10 cellular contexts compared by ENCODE assay signal in the genomic region with DNA sequence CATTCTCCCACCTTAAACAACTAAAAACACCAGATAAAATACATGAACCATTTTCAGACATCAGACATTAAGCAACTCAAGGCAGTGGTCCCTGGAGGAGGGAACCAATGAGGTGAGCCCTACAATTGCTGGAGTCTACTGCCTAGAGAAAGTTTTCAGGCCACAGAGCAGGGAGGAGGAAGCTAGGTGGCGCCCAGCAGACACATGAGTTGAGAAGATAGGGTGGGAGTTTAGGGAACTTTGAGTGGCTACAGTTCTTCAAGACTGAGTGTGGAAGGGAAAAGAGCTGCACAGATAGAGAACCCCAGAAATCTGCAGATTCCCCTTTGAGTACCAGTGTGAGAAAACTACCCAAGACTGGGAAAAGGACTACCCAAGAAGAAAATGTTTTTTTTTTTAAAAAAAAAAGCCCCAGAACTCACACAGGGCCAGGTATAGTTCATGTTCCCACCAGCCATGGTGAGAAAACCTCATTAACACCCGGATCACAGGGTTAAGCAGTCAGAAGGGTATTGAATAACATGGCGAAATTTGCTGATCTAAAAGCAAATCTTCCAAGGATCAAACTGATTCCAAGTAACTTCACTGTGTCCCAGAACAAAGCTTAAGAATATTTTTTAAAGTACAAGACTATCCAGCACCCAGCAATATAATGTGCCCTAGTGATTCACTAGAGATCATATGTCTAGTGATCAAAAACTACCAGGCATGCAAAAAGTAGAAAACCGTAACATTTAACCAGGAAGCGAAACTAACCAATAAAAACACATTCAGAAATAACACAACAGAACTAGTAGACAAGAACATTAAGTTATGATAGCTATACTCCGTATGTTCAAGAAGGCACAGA. TPM values are rescaled to one million over a fixed set of nuclear protein-coding genes. Genes with fewer than 3 reads are reported as not detected.
DNase-seq lines count a peak whose midpoint lies in the region; ATAC-seq and TF ChIP-seq lines count a peak whose summit lies in the region.
"Had no signal": no experiment of that assay in that cellular context is flagged by ENCODE, and none has a peak within 500 bp of the region (broad histone marks: within the 10 kb centered on the region; RNA-seq: fewer than 3 reads in every experiment).

No MANE protein-coding gene starts in this region.

- H3K4ac ChIP-seq in trophoblast cell (ENCODE audit: low read depth, low read length), result no peak overlapping the region

- H2BK12ac ChIP-seq in trophoblast cell (ENCODE audit: low read length), result no peak overlapping the region

- H3K79me2 ChIP-seq in trophoblast cell (ENCODE audit: control insufficient read depth, insufficient read depth, low read length, poor library complexity), result no peaks in the 10 kb centered on the region

- peak overlapping the region; percentile 2 for H3K4me3 Mint-ChIP-seq in stimulated activated naive CD8-positive, alpha-beta T cell treated with anti-CD3 and anti-CD28 coated beads, Interleukin-15, Interleukin-2, amounts not matched to agents 100 ng/mL and 50 ng/mL, for 24 hours
- peak overlapping the region; percentile 55 for H3K4me3 Mint-ChIP-seq in activated B cell treated with CpG ODN at 0.5 μM for 24 hours

- H3K27me3 ChIP-seq in upper lobe of right lung, result no peaks in the 10 kb centered on the region
- H3K27me3 ChIP-seq in trophoblast cell (ENCODE audit: insufficient read depth, low read length), result no peaks in the 10 kb centered on the region

- no peak overlapping the region for H2BK120ac ChIP-seq in trophoblast cell (ENCODE audit: insufficient read depth, low read length, poor library complexity)

- POLR2A ChIA-PET in activated B cell treated with CpG ODN at 0.5 μM for 24 hours (lab: Charles Lee), result interaction anchor here (1.3 kb wide), 2 partner anchors 12 to 56 kb away, joined by 3 to 8 read pairs; partner anchors contain the start of genes ALDH9A1 and MGST3

- no peaks in the 10 kb centered on the region for H3K9me3 ChIP-seq in upper lobe of right lung
- peaks cover 7% of the 10 kb centered on the region for H3K9me3 ChIP-seq in trophoblast cell (ENCODE audit: insufficient read depth, low read depth, low read length)

- no peak overlapping the region for H4K91ac ChIP-seq in trophoblast cell (ENCODE audit: low read depth, low read length)

- H3K36me3 Mint-ChIP-seq in stimulated activated naive CD8-positive, alpha-beta T cell treated with anti-CD3 and anti-CD28 coated beads, Interleukin-15, Interleukin-2, amounts not matched to agents 100 ng/mL and 50 ng/mL, for 24 hours (ENCODE audit: low read depth), result peaks cover 64% of the 10 kb centered on the region
- H3K36me3 Mint-ChIP-seq in activated B cell treated with CpG ODN at 0.5 μM for 24 hours (ENCODE audit: low read depth), result peaks cover 66% of the 10 kb centered on the region

- no peak overlapping the region for H3K4me2 ChIP-seq in trophoblast cell (ENCODE audit: low read length)

- H2AK5ac ChIP-seq in trophoblast cell (ENCODE audit: low read length), result no peak overlapping the region

- CTCF ChIA-PET in activated B cell treated with CpG ODN at 0.5 μM for 24 hours (lab: Charles Lee), result interaction anchor here (1.0 to 2.0 kb wide), 5 partner anchors 63 to 792 kb away, joined by 3 to 6 read pairs (median 3); partner anchors contain the start of gene TMCO1

- H3K36me3 ChIP-seq in upper lobe of right lung, result peaks cover 38% of the 10 kb centered on the region
- H3K36me3 ChIP-seq in trophoblast cell (ENCODE audit: control insufficient read depth in 1 of 2, insufficient read depth in 2 of 2, low read length in 2 of 2), result peaks cover 9 to 11% of the 10 kb centered on the region in 2 experiments

- WGBS in trophoblast cell (ENCODE audit: extremely low coverage, insufficient coverage, insufficient read length), result no CpG with 5 or more reads among the region's 6 CpGs

- no peak overlapping the region for H2BK5ac ChIP-seq in trophoblast cell (ENCODE audit: low read depth, low read length, poor library complexity)

- H3K14ac ChIP-seq in trophoblast cell (ENCODE audit: low read length), result no peak overlapping the region

- peaks cover 43% of the 10 kb centered on the region for H3K4me1 Mint-ChIP-seq in stimulated activated naive CD8-positive, alpha-beta T cell treated with anti-CD3 and anti-CD28 coated beads, Interleukin-15, Interleukin-2, amounts not matched to agents 100 ng/mL and 50 ng/mL, for 24 hours (ENCODE audit: low read depth)
- peaks cover 24% of the 10 kb centered on the region for H3K4me1 Mint-ChIP-seq in activated B cell treated with CpG ODN at 0.5 μM for 24 hours

- no peak overlapping the region for H2AFZ ChIP-seq in trophoblast cell (ENCODE audit: insufficient read depth, low read length, poor library complexity)
- H2AFZ ChIP-seq: parathyroid adenoma had no signal

- no peak overlapping the region for H3K9ac ChIP-seq in trophoblast cell (ENCODE audit: low read length)
- H3K9ac ChIP-seq: parathyroid adenoma had no signal

- intact Hi-C loops in activated B cell treated with CpG ODN at 0.5 μM for 24 hours (cut with micrococcal nuclease) (no loop called here), upper lobe of right lung (cut with DNase I) (no loop called here)

- no peak overlapping the region for H3K4me3 ChIP-seq in upper lobe of right lung
- no peak overlapping the region for H3K4me3 ChIP-seq in trophoblast cell (ENCODE audit: low read depth, low read length)

- H3K18ac ChIP-seq in trophoblast cell (ENCODE audit: low read length), result no peak overlapping the region

- TF ChIP-seq CTCF in activated B cell treated with CpG ODN at 0.5 μM for 24 hours (IDR thresholded peaks at IDR 0.05), result no peak
- no peak for TF ChIP-seq CTCF in upper lobe of right lung (IDR thresholded peaks at IDR 0.05)

- H3K4me1 ChIP-seq in upper lobe of right lung (peaks cover 9% of the 10 kb centered on the region), trophoblast cell (ENCODE audit: control insufficient read depth in 1 of 2, insufficient read depth in 2 of 2, low read length in 2 of 2) (no peaks in the 10 kb centered on the region)
- H3K4me1 ChIP-seq: parathyroid adenoma had no signal

- H3K79me1 ChIP-seq in trophoblast cell (ENCODE audit: low read length), result no peaks in the 10 kb centered on the region

- H3K9me3 Mint-ChIP-seq in stimulated activated naive CD8-positive, alpha-beta T cell treated with anti-CD3 and anti-CD28 coated beads, Interleukin-15, Interleukin-2, amounts not matched to agents 100 ng/mL and 50 ng/mL, for 24 hours, result no peaks in the 10 kb centered on the region
- H3K9me3 Mint-ChIP-seq in activated B cell treated with CpG ODN at 0.5 μM for 24 hours, result no peaks in the 10 kb centered on the region

- H3K27ac Mint-ChIP-seq in stimulated activated naive CD8-positive, alpha-beta T cell treated with anti-CD3 and anti-CD28 coated beads, Interleukin-15, Interleukin-2, amounts not matched to agents 100 ng/mL and 50 ng/mL, for 24 hours, result peak overlapping the region; percentile 13
- H3K27ac Mint-ChIP-seq in activated B cell treated with CpG ODN at 0.5 μM for 24 hours, result peak overlapping the region; percentile 59

- H4K8ac ChIP-seq in trophoblast cell (ENCODE audit: low read depth, low read length), result no peak overlapping the region

- no peaks in the 10 kb centered on the region for H3K27me3 Mint-ChIP-seq in stimulated activated naive CD8-positive, alpha-beta T cell treated with anti-CD3 and anti-CD28 coated beads, Interleukin-15, Interleukin-2, amounts not matched to agents 100 ng/mL and 50 ng/mL, for 24 hours
- no peaks in the 10 kb centered on the region for H3K27me3 Mint-ChIP-seq in activated B cell treated with CpG ODN at 0.5 μM for 24 hours

- no peak for DNase-seq in stimulated activated naive CD8-positive, alpha-beta T cell treated with anti-CD3 and anti-CD28 coated beads, Interleukin-15, Interleukin-2, amounts not matched to agents 100 U/mL and 50 U/mL, for 24 hours
- DNase-seq in activated B cell treated with CpG ODN at 0.5 μM for 24 hours, result no peak
- DNase-seq in upper lobe of right lung, result no peak
- no peak for DNase-seq in hepatic stellate cell (ENCODE audit: low spot score)
- no peak for DNase-seq in trophoblast cell
- DNase-seq: NCI-H524 treated with DMSO at 0.1 percent for 48 hours had no signal

- H4K12ac ChIP-seq in trophoblast cell (ENCODE audit: low read depth, low read length), result no peak overlapping the region

- H3K27ac ChIP-seq in upper lobe of right lung (no peak overlapping the region), trophoblast cell (ENCODE audit: low read depth, low read length) (no peak overlapping the region)
- H3K27ac ChIP-seq: parathyroid adenoma had no signal

- ATAC-seq in stimulated activated naive CD8-positive, alpha-beta T cell treated with anti-CD3 and anti-CD28 coated beads, Interleukin-15, Interleukin-2, amounts not matched to agents 100 U/mL and 50 U/mL, for 24 hours, result no peak
- ATAC-seq in HG03095 (IDR thresholded peaks at IDR 0.05; ENCODE audit: unreplicated experiment) (peak; percentile 53), activated B cell treated with CpG ODN at 0.5 μM for 24 hours (ENCODE audit: low read depth) (peak; percentile 66), upper lobe of right lung (peak; percentile 75), HG03097 (IDR thresholded peaks at IDR 0.05; ENCODE audit: low FRiP score, unreplicated experiment) (no peak)

- no peak overlapping the region for H3K23ac ChIP-seq in trophoblast cell (ENCODE audit: low read length)

RNA-seq across cellular contexts. Expression of gene ALDH9A1, which starts 12.0 kb away (rescaled TPM):
- total RNA-seq in activated B cell treated with CpG ODN at 0.5 μM for 24 hours (30.3 and 35.8 TPM in 2 replicates), upper lobe of right lung (68.5 TPM)
- 27.1 and 27.4 TPM in 2 replicates for polyA plus RNA-seq in trophoblast cell (2013)

RNA-seq across cellular contexts. Expression of gene MGST3, which starts 55.3 kb away (rescaled TPM):
- 31.3 and 33.4 TPM in 2 replicates for total RNA-seq in activated B cell treated with CpG ODN at 0.5 μM for 24 hours
- 181 TPM for total RNA-seq in upper lobe of right lung
- 373 and 375 TPM in 2 replicates for polyA plus RNA-seq in trophoblast cell (2013)

Comparison
In these comparisons a context has a peak if more than half of its experiments do, and no peak if none do; other contexts are left out.
1. ATAC-seq: peak in HG03095 (single experiment), activated B cell treated with CpG ODN at 0.5 μM for 24 hours (single experiment) and upper lobe of right lung (single experiment); none in stimulated activated naive CD8-positive, alpha-beta T cell treated with anti-CD3 and anti-CD28 coated beads, Interleukin-15, Interleukin-2, amounts not matched to agents 100 U/mL and 50 U/mL, for 24 hours (single experiment) and HG03097 (single experiment).